In genomic region chr15:39426552-39427532, GRCh38 we compare ENCODE assay signal across 8 cellular contexts.
A peak's percentile ranks its signal among the peaks of the same experiment; 100 is the strongest.
DNase-seq lines count a peak whose midpoint lies in the region; ATAC-seq and TF ChIP-seq lines count a peak whose summit lies in the region.

No MANE protein-coding gene starts in this region.

- H3K27me3 Mint-ChIP-seq in naive thymus-derived CD8-positive, alpha-beta T cell: peaks cover 7 to 16% (median 7%) of the 10 kb centered on the region in 5 donors

- H3K4me1 Mint-ChIP-seq in naive thymus-derived CD8-positive, alpha-beta T cell: peaks cover 12 to 40% (median 34%) of the 10 kb centered on the region in 4 donors

- ATAC-seq in GM19328 (IDR thresholded peaks at IDR 0.05; ENCODE audit: unreplicated experiment) (peak; percentile 79), HG03442 (IDR thresholded peaks at IDR 0.05; ENCODE audit: unreplicated experiment) (peak; percentile 82)
- ATAC-seq in naive thymus-derived CD8-positive, alpha-beta T cell: peak; percentile 95
- peak; percentile 96 for ATAC-seq in stimulated activated naive CD8-positive, alpha-beta T cell treated with anti-CD3 and anti-CD28 coated beads, Interleukin-15, Interleukin-2, amounts not matched to agents 100 U/mL and 50 U/mL, for 24 hours

- H3K36me3 ChIP-seq in adrenal gland (replicated peaks in 1 of 2): no peaks in the 10 kb centered on the region

- peak overlapping the region; percentile 66 to 86 (median 80) for H3K4me3 Mint-ChIP-seq in naive thymus-derived CD8-positive, alpha-beta T cell

- H3K27ac ChIP-seq in adrenal gland: peak overlapping the region in 3 of 5 donors; percentile 7 to 54 (median 43)

- DNase-seq in AG20443 (ENCODE audit: low spot score) (peak; percentile 76), T-helper 1 cell (peak in 4 of 5 donors; percentile 13 to 87 (median 24)), adrenal gland (peak; percentile 33 to 82 (median 62)), epidermal melanocyte (ENCODE audit: insufficient read length, low spot score) (no peak)
- peak; percentile 46 to 93 (median 84) for DNase-seq in naive thymus-derived CD8-positive, alpha-beta T cell
- DNase-seq in stimulated activated naive CD8-positive, alpha-beta T cell treated with anti-CD3 and anti-CD28 coated beads, Interleukin-15, Interleukin-2, amounts not matched to agents 100 U/mL and 50 U/mL, for 24 hours: peak; percentile 81

- intact Hi-C loops in adrenal gland (cut with DNase I): no loop called here

- POLR2A ChIA-PET in naive thymus-derived CD8-positive, alpha-beta T cell (lab: Charles Lee): no interaction called here

- H3K4me3 ChIP-seq in adrenal gland: no peak overlapping the region

- peak overlapping the region; percentile 58 to 93 (median 90) for H3K27ac Mint-ChIP-seq in naive thymus-derived CD8-positive, alpha-beta T cell

- no peaks in the 10 kb centered on the region for H3K36me3 Mint-ChIP-seq in naive thymus-derived CD8-positive, alpha-beta T cell

- no peak for TF ChIP-seq POLR2A in adrenal gland (IDR thresholded peaks at IDR 0.05)

- no peak for TF ChIP-seq CTCF in adrenal gland (IDR thresholded peaks at IDR 0.05)

- no peaks in the 10 kb centered on the region for H3K9me3 ChIP-seq in adrenal gland (replicated peaks in 1 of 3)

- H3K9me3 Mint-ChIP-seq in naive thymus-derived CD8-positive, alpha-beta T cell: peaks cover 0 to 4% (median 0%) of the 10 kb centered on the region in 9 donors

- H3K27me3 ChIP-seq in adrenal gland: no peaks in the 10 kb centered on the region

- H3K4me1 ChIP-seq in adrenal gland (replicated peaks in 1 of 2): peaks cover 13 to 37% of the 10 kb centered on the region in 2 donors

- WGBS in adrenal gland, 4 donors: 57 to 71% (median 59%) methylated on average over 16 to 19 of the region's 19 CpGs
